In the genomic region with DNA sequence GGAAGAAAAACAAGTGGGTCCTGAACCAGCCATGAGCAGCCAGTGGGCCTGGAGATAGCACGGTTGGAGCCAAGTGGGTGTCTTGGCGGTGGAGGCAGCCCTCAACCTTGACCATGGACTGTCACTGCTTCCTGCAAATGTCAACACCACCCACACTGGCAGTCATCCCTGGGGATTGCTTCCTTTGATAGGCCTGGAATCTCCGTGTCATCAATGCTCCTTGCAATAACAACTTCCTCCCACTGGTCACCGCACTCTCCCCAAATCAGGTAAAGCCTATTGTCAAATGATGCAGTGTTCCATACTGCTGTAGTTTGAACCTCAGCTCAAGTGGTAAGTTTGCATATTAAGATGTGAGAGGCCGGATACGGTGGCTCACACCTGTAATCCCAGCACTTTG, we compare ENCODE assay signal across 20 cellular contexts.
DNase-seq lines count a peak whose midpoint lies in the region; ATAC-seq and TF ChIP-seq lines count a peak whose summit lies in the region.
"Had no signal": no experiment of that assay in that cellular context is flagged by ENCODE, and none has a peak within 500 bp of the region (broad histone marks: within the 10 kb centered on the region; RNA-seq: fewer than 3 reads in every experiment).

No MANE protein-coding gene starts in this region.

- H3K4me3 ChIP-seq in Caco-2 (ENCODE audit: low read depth, low read length) (no peak overlapping the region), HEK293 (ENCODE audit: low read depth, low read length) (no peak overlapping the region), mesendoderm (ENCODE audit: low read length) (no peak overlapping the region)
- H3K4me3 ChIP-seq: GM12878, GM23338, SJSA1 had no signal

- no peak overlapping the region for H3K56ac ChIP-seq in mesendoderm (ENCODE audit: low read length)

- TF ChIP-seq CTCF in Caco-2 (IDR thresholded peaks at IDR 0.05; ENCODE audit: insufficient read depth in 1 of 2, low read depth in 1 of 2, low read length in 1 of 2, severe bottlenecking in 1 of 2, unreplicated experiment in 1 of 2) (peak in 1 of 2 experiments; percentile 18), HEK293 (tag by site-specific recombination; IDR thresholded peaks at IDR 0.05) (no peak)

- no peak overlapping the region for H3K4me2 ChIP-seq in mesendoderm (ENCODE audit: low read length)
- H3K4me2 ChIP-seq: GM23338 had no signal

- no peak overlapping the region for H3K9ac ChIP-seq in mesendoderm (ENCODE audit: low read length)

- H3K79me1 ChIP-seq in mesendoderm (ENCODE audit: low read length) = no peaks in the 10 kb centered on the region

- H3K36me3 Mint-ChIP-seq in Caco-2 (ENCODE audit: insufficient read depth, unreplicated experiment) = no peaks in the 10 kb centered on the region
- H3K36me3 Mint-ChIP-seq: CD4-positive, CD25-positive, alpha-beta regulatory T cell had no signal

- no peak overlapping the region for H2BK5ac ChIP-seq in mesendoderm (ENCODE audit: low read length)

- H3K4me3 Mint-ChIP-seq in Caco-2 (ENCODE audit: unreplicated experiment) = no peak overlapping the region
- H3K4me3 Mint-ChIP-seq: CD4-positive, CD25-positive, alpha-beta regulatory T cell; GM23338; HFFc6; T-helper 1 cell treated with Interleukin-12 subunit alpha and Interleukin-12 subunit beta and Interleukin-4 antibody, amounts not matched to agents 30 μg/mL and 1 μg/mL, for 36 hours had no signal

- POLR2A ChIA-PET in Caco-2 (lab: Charles Lee) = no interaction called here
- POLR2A ChIA-PET in HEK293 (lab: Yijun Ruan, JAX) = no interaction called here

- CTCF ChIA-PET in Caco-2 (lab: Charles Lee) = no interaction called here
- CTCF ChIA-PET in HEK293 (lab: Yijun Ruan, JAX) = interaction anchor here (0.7 kb wide), 1 partner anchor 712 kb away, joined by 3 read pairs; no protein-coding TSS in a partner anchor

- H3K4me1 ChIP-seq in Caco-2 = peaks cover 6% of the 10 kb centered on the region
- H3K4me1 ChIP-seq in HEK293 (ENCODE audit: control insufficient read depth, insufficient read depth, low read length) = no peaks in the 10 kb centered on the region; the same call in 1 of the 2 replicates
- peaks cover 1% of the 10 kb centered on the region for H3K4me1 ChIP-seq in mesendoderm (ENCODE audit: control insufficient read depth, low read depth, low read length)
- H3K4me1 ChIP-seq: SJSA1 had no signal

- no peak overlapping the region for H2AK5ac ChIP-seq in mesendoderm (ENCODE audit: low read length)

- no peak overlapping the region for H4K5ac ChIP-seq in mesendoderm (ENCODE audit: low read length)

- DNase-seq in Caco-2 (peak; percentile 34 to 46), SW480 (ENCODE audit: low spot score) (peak; percentile 34), mesendoderm (peak; percentile 79), posterior cingulate gyrus (no peak), NCI-H2081 treated with DMSO at 0.1 percent for 48 hours (lab: John Stamatoyannopoulos, UW) (no peak)
- DNase-seq: CD4-positive, CD25-positive, alpha-beta regulatory T cell; DND-41; HFFc6; NCI-H1694; NCI-H2081; NCI-H226; NCI-H510A treated with DMSO at 0.1 percent for 48 hours; NCI-H774 had no signal

- WGBS in mesendoderm (ENCODE audit: extremely low coverage, insufficient coverage, low lambda C conversion rate) = no CpG with 5 or more reads among the region's 6 CpGs

- H3K4ac ChIP-seq in mesendoderm (ENCODE audit: low read depth, low read length) = no peak overlapping the region

- H2BK15ac ChIP-seq in mesendoderm (replicated peaks; ENCODE audit: low read depth) = no peak overlapping the region

- H3K4me1 Mint-ChIP-seq in Caco-2 (ENCODE audit: low read depth, unreplicated experiment) = peaks cover 8% of the 10 kb centered on the region
- H3K4me1 Mint-ChIP-seq: CD4-positive, CD25-positive, alpha-beta regulatory T cell had no signal

- intact Hi-C loops in Caco-2 (cut with micrococcal nuclease; ENCODE audit: unreplicated experiment) = loop anchor here (2.0 kb wide), 1 partner anchor 88 kb away; no protein-coding TSS in a partner anchor
- intact Hi-C loops in posterior cingulate gyrus (cut with DNase I) = no loop called here

- H2BK120ac ChIP-seq in mesendoderm (ENCODE audit: low read depth, low read length) = no peak overlapping the region

- ATAC-seq in GM18861 (IDR thresholded peaks at IDR 0.05; ENCODE audit: unreplicated experiment) = no peak
- ATAC-seq: GM12878, GM23338, Right ventricle myocardium inferior had no signal

- no peaks in the 10 kb centered on the region for H3K27me3 ChIP-seq in Caco-2 (replicated peaks; ENCODE audit: control insufficient read depth, insufficient read depth, low read length)
- no peaks in the 10 kb centered on the region for H3K27me3 ChIP-seq in mesendoderm (ENCODE audit: insufficient read depth, low read length, poor library complexity)

- H3K27ac Mint-ChIP-seq in Caco-2 (ENCODE audit: unreplicated experiment) = no peak overlapping the region
- H3K27ac Mint-ChIP-seq: CD4-positive, CD25-positive, alpha-beta regulatory T cell; HFFc6; T-helper 1 cell treated with Interleukin-12 subunit alpha and Interleukin-12 subunit beta and Interleukin-4 antibody, amounts not matched to agents 30 μg/mL and 1 μg/mL, for 36 hours had no signal

- no peak overlapping the region for H4K8ac ChIP-seq in mesendoderm (ENCODE audit: low read depth, low read length)

- H3K18ac ChIP-seq in mesendoderm (ENCODE audit: low read length) = no peak overlapping the region

- no peaks in the 10 kb centered on the region for H3K36me3 ChIP-seq in Caco-2 (ENCODE audit: control insufficient read depth, insufficient read depth, low read length)
- H3K36me3 ChIP-seq in HEK293 (ENCODE audit: control insufficient read depth in 2 of 2, insufficient read depth in 1 of 2, low read length in 2 of 2) = no peaks in the 10 kb centered on the region
- no peaks in the 10 kb centered on the region for H3K36me3 ChIP-seq in mesendoderm (ENCODE audit: control insufficient read depth, insufficient read depth, low read length)
- H3K36me3 ChIP-seq: SJSA1 had no signal

- no peaks in the 10 kb centered on the region for H3K79me2 ChIP-seq in mesendoderm (ENCODE audit: control insufficient read depth, insufficient read depth, low read length)

- no TSS peak for BruUV-seq in Caco-2 (replicated peaks; lab: Mats Ljungman, UMichigan)

- H3K27ac ChIP-seq in HEK293 (ENCODE audit: extremely low read depth, low read depth, low read length) (no peak overlapping the region), mesendoderm (ENCODE audit: low read depth, low read length) (no peak overlapping the region)
- H3K27ac ChIP-seq: SJSA1 had no signal

- no peaks in the 10 kb centered on the region for H3K27me3 Mint-ChIP-seq in Caco-2 (ENCODE audit: insufficient read depth, unreplicated experiment)
- H3K27me3 Mint-ChIP-seq: CD4-positive, CD25-positive, alpha-beta regulatory T cell had no signal

- H3K23ac ChIP-seq in mesendoderm (ENCODE audit: low read length) = no peak overlapping the region

- H3K9me3 ChIP-seq in Caco-2 (no peaks in the 10 kb centered on the region), HEK293 (ENCODE audit: control insufficient read depth, insufficient read depth, low read depth, low read length) (no peaks in the 10 kb centered on the region)

- H3K9me3 Mint-ChIP-seq in Caco-2 (ENCODE audit: unreplicated experiment) = no peaks in the 10 kb centered on the region
- H3K9me3 Mint-ChIP-seq: CD4-positive, CD25-positive, alpha-beta regulatory T cell; HFFc6; T-helper 1 cell treated with Interleukin-12 subunit alpha and Interleukin-12 subunit beta and Interleukin-4 antibody, amounts not matched to agents 30 μg/mL and 1 μg/mL, for 36 hours had no signal

TF ChIP-seq in HEK293, 187 proteins besides CTCF, POLR2A, EP300 and RAD21:
- no peak for TF ChIP-seq ZNF214 (tag by site-specific recombination; IDR thresholded peaks at IDR 0.05; ENCODE audit: borderline replicate concordance)
- no peak for TF ChIP-seq HOXD13 (CRISPR knock-in tag; IDR thresholded peaks at IDR 0.05; ENCODE audit: borderline replicate concordance)
- peak; percentile 37; the same call in 1 of the 2 replicates for TF ChIP-seq ZFHX2 (tag by site-specific recombination; conservative IDR thresholded peaks at IDR 0.05)
- no peak for TF ChIP-seq ZBTB7A (tag by site-specific recombination; IDR thresholded peaks at IDR 0.05; ENCODE audit: low read depth)
- peak; percentile 77 for TF ChIP-seq EGR2 (tag by site-specific recombination; IDR thresholded peaks at IDR 0.05; ENCODE audit: low read depth)

Comparison
In these comparisons a context has a peak if more than half of its experiments do, and no peak if none do; other contexts are left out.
1. DNase-seq: peak in Caco-2 (2 of 2), SW480 (single experiment) and mesendoderm (single experiment); none in posterior cingulate gyrus (0 of 10) and NCI-H2081 treated with DMSO at 0.1 percent for 48 hours (single experiment).